In the genomic region with DNA sequence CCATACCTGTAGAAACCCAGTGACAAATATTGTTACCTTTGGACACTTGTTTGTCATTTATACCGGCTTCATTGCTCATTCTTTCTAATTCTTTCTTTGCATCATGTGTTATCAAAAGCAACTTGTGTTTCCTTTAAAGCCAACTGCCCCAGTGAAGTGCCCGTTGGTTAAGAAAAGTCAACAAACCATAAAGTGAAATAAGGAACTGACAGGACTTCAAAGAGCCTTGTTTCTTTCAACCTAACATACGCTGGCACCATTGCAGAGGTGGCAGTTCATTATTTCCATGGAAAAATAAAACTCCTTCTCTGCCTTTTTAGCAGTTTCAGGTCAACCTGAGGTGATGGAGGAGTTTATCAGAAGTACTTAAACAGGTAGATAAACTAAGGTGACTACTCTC, we compare ENCODE assay signal across 1 cellular context.
TF ChIP-seq lines count a peak whose summit lies in the region.

No MANE protein-coding gene starts in this region.

TF ChIP-seq in GM12878, 131 proteins besides CTCF, POLR2A, EP300 and RAD21 (continued from another document and continues in another):
- TF ChIP-seq BCLAF1 (IDR thresholded peaks at IDR 0.05) (no peak), E2F4 (IDR thresholded peaks at IDR 0.05; ENCODE audit: low read depth, low read length) (no peak), FOXK2 (IDR thresholded peaks at IDR 0.05) (peak; percentile 28; the same call in 1 of the 2 replicates), PBX3 (IDR thresholded peaks at IDR 0.05; ENCODE audit: insufficient replicate concordance, low read depth, low read length) (no peak), NFIC (IDR thresholded peaks at IDR 0.05; ENCODE audit: low read depth, low read length) (no peak), NR2C1 (IDR thresholded peaks at IDR 0.05) (no peak), JUND (IDR thresholded peaks at IDR 0.05; ENCODE audit: low read depth, low read length) (no peak), SPI1 (IDR thresholded peaks at IDR 0.05; ENCODE audit: borderline replicate concordance, insufficient read depth, low read depth, low read length) (peak; percentile 48; the same call in 1 of the 2 replicates), RFX5 (IDR thresholded peaks at IDR 0.05; ENCODE audit: low read depth, low read length) (no peak), USF1 (IDR thresholded peaks at IDR 0.05; ENCODE audit: borderline replicate concordance, extremely low read length, insufficient read depth, low read depth, low read length) (no peak), SRF (IDR thresholded peaks at IDR 0.05; ENCODE audit: low read depth in 2 of 2, low read length in 2 of 2) (no peak), SMARCA5 (IDR thresholded peaks at IDR 0.05) (no peak), SMAD1 (IDR thresholded peaks at IDR 0.05; ENCODE audit: low read depth, partially characterized antibody) (no peak), PAX5 (IDR thresholded peaks at IDR 0.05; ENCODE audit: borderline replicate concordance, low read depth, low read length) (no peak), MTA2 (IDR thresholded peaks at IDR 0.05; ENCODE audit: low read depth) (peak; percentile 58), BHLHE40 (IDR thresholded peaks at IDR 0.05; ENCODE audit: borderline replicate concordance in 1 of 2, low read depth in 2 of 2, low read length in 1 of 2) (no peak), EED (IDR thresholded peaks at IDR 0.05; ENCODE audit: low read depth) (no peak), TARDBP (IDR thresholded peaks at IDR 0.05; ENCODE audit: borderline replicate concordance) (no peak), SIX5 (IDR thresholded peaks at IDR 0.05; ENCODE audit: low read depth, low read length, severe bottlenecking) (no peak), ZBTB11 (CRISPR knock-in tag; IDR thresholded peaks at IDR 0.05) (no peak), CEBPB (IDR thresholded peaks at IDR 0.05; ENCODE audit: borderline replicate concordance in 1 of 2, low read depth in 2 of 2, low read length in 2 of 2) (no peak), MTA3 (IDR thresholded peaks at IDR 0.05; ENCODE audit: borderline replicate concordance, low read length) (no peak), ZNF274 (IDR thresholded peaks at IDR 0.05; ENCODE audit: insufficient read depth, insufficient read length) (no peak), SREBF1 (IDR thresholded peaks at IDR 0.05; ENCODE audit: low read length) (no peak), IKZF2 (IDR thresholded peaks at IDR 0.05) (peak; percentile 30 to 52; a peak in 2 of 4 replicates), ZBTB33 (IDR thresholded peaks at IDR 0.05) (no peak)
- TF ChIP-seq, protein P1, sequence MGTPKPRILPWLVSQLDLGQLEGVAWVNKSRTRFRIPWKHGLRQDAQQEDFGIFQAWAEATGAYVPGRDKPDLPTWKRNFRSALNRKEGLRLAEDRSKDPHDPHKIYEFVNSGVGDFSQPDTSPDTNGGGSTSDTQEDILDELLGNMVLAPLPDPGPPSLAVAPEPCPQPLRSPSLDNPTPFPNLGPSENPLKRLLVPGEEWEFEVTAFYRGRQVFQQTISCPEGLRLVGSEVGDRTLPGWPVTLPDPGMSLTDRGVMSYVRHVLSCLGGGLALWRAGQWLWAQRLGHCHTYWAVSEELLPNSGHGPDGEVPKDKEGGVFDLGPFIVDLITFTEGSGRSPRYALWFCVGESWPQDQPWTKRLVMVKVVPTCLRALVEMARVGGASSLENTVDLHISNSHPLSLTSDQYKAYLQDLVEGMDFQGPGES (IDR thresholded peaks at IDR 0.05), result no peak
- TF ChIP-seq, protein P2, sequence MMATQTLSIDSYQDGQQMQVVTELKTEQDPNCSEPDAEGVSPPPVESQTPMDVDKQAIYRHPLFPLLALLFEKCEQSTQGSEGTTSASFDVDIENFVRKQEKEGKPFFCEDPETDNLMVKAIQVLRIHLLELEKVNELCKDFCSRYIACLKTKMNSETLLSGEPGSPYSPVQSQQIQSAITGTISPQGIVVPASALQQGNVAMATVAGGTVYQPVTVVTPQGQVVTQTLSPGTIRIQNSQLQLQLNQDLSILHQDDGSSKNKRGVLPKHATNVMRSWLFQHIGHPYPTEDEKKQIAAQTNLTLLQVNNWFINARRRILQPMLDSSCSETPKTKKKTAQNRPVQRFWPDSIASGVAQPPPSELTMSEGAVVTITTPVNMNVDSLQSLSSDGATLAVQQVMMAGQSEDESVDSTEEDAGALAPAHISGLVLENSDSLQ (IDR thresholded peaks at IDR 0.05), result no peak
- TF ChIP-seq, protein P3, sequence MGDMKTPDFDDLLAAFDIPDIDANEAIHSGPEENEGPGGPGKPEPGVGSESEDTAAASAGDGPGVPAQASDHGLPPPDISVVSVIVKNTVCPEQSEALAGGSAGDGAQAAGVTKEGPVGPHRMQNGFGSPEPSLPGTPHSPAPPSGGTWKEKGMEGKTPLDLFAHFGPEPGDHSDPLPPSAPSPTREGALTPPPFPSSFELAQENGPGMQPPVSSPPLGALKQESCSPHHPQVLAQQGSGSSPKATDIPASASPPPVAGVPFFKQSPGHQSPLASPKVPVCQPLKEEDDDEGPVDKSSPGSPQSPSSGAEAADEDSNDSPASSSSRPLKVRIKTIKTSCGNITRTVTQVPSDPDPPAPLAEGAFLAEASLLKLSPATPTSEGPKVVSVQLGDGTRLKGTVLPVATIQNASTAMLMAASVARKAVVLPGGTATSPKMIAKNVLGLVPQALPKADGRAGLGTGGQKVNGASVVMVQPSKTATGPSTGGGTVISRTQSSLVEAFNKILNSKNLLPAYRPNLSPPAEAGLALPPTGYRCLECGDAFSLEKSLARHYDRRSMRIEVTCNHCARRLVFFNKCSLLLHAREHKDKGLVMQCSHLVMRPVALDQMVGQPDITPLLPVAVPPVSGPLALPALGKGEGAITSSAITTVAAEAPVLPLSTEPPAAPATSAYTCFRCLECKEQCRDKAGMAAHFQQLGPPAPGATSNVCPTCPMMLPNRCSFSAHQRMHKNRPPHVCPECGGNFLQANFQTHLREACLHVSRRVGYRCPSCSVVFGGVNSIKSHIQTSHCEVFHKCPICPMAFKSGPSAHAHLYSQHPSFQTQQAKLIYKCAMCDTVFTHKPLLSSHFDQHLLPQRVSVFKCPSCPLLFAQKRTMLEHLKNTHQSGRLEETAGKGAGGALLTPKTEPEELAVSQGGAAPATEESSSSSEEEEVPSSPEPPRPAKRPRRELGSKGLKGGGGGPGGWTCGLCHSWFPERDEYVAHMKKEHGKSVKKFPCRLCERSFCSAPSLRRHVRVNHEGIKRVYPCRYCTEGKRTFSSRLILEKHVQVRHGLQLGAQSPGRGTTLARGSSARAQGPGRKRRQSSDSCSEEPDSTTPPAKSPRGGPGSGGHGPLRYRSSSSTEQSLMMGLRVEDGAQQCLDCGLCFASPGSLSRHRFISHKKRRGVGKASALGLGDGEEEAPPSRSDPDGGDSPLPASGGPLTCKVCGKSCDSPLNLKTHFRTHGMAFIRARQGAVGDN (IDR thresholded peaks at IDR 0.05), result no peak
- TF ChIP-seq, protein P4, sequence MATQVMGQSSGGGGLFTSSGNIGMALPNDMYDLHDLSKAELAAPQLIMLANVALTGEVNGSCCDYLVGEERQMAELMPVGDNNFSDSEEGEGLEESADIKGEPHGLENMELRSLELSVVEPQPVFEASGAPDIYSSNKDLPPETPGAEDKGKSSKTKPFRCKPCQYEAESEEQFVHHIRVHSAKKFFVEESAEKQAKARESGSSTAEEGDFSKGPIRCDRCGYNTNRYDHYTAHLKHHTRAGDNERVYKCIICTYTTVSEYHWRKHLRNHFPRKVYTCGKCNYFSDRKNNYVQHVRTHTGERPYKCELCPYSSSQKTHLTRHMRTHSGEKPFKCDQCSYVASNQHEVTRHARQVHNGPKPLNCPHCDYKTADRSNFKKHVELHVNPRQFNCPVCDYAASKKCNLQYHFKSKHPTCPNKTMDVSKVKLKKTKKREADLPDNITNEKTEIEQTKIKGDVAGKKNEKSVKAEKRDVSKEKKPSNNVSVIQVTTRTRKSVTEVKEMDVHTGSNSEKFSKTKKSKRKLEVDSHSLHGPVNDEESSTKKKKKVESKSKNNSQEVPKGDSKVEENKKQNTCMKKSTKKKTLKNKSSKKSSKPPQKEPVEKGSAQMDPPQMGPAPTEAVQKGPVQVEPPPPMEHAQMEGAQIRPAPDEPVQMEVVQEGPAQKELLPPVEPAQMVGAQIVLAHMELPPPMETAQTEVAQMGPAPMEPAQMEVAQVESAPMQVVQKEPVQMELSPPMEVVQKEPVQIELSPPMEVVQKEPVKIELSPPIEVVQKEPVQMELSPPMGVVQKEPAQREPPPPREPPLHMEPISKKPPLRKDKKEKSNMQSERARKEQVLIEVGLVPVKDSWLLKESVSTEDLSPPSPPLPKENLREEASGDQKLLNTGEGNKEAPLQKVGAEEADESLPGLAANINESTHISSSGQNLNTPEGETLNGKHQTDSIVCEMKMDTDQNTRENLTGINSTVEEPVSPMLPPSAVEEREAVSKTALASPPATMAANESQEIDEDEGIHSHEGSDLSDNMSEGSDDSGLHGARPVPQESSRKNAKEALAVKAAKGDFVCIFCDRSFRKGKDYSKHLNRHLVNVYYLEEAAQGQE (IDR thresholded peaks at IDR 0.05; ENCODE audit: low read depth, low read length), result no peak
